Comparison of ENCODE assay signal across 8 cellular contexts in genomic region chr9:3526166-3526902, GRCh38.
DNase-seq lines count a peak whose midpoint lies in the region; ATAC-seq and TF ChIP-seq lines count a peak whose summit lies in the region.

No MANE protein-coding gene starts in this region.

- DNase-seq in AG10803 (ENCODE audit: low read depth): peak; percentile 87
- DNase-seq in NCI-H2227 treated with DMSO at 0.1 percent for 48 hours (lab: John Stamatoyannopoulos, UW): peak; percentile 85
- peak; percentile 88 for DNase-seq in activated CD4-positive, CD25-positive, alpha-beta regulatory T cell treated with anti-CD3 and anti-CD28 coated beads, Interleukin-2, amount 50 U/mL, for 72 hours
- DNase-seq in cerebellar cortex (ENCODE audit: low spot score): peak; percentile 88
- peak; percentile 83 for DNase-seq in kidney glomerular epithelial cell (lab: John Stamatoyannopoulos, UW)
- DNase-seq in stimulated activated CD4-positive, alpha-beta T cell treated with anti-CD3 and anti-CD28 coated beads, Interleukin-15, amount 100 ng/mL, for 24 hours: peak; percentile 90

- no peak for TF ChIP-seq CTCF in AG10803 (conservative IDR thresholded peaks at IDR 0.05; ENCODE audit: low read length)

- peak; percentile 75 for ATAC-seq in GM19023 (IDR thresholded peaks at IDR 0.05; ENCODE audit: unreplicated experiment)
- ATAC-seq in HG03196 (IDR thresholded peaks at IDR 0.05; ENCODE audit: unreplicated experiment): peak; percentile 64

- H3K4me3 ChIP-seq in AG10803 (ENCODE audit: low read length): peak overlapping the region; percentile 94

Comparison
In these comparisons a context has a peak if more than half of its experiments do, and no peak if none do; other contexts are left out.
1. Peak in every context shown above with its lines: DNase-seq, ATAC-seq and H3K4me3 ChIP-seq.